11 cellular contexts compared by ENCODE assay signal in the genomic region with DNA sequence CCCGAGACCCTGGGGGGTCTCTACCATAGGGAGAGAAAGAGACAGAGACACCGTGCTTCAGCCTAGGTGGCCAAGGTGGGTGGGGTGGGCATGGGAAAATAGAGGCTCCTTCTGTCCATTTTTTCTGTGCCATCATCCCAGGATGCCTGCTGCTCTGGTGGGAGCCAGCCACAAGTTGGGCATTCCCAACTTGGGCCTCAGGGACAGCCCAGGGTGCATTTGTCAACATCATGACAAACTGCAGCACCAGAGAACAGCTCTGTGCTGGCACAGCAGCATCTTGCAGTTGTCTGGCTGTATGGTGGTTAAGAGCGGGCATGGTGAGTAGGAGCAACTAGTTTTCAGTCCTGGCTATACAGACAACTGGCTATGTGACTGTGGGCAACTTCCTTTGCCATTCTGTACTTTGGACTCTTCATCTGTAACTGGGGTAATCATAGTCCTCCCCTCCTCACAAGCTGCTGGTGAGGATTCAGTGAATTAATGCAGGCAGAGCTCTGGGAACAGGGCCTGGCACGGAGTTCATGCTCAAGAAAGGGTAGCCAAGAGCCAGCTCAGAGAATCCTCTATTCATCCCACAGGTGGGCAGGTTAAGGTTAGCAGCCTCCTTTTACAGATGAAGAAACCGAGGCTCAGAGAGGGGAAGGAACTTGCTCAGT.
DNase-seq lines count a peak whose midpoint lies in the region; ATAC-seq, FAIRE-seq and TF ChIP-seq lines count a peak whose summit lies in the region.
"Had no signal": no experiment of that assay in that cellular context is flagged by ENCODE, and none has a peak within 500 bp of the region (broad histone marks: within the 10 kb centered on the region; RNA-seq: fewer than 3 reads in every experiment).

No MANE protein-coding gene starts in this region.

- H2AK5ac ChIP-seq in IMR-90 (ENCODE audit: low read depth, low read length) = peak overlapping the region; percentile 76; the same call in 1 of the 2 replicates

- DNase-seq in IMR-90 = no peak
- no peak for DNase-seq in K562 (ENCODE audit: extremely low read depth in 1 of 4, low spot score in 3 of 4)
- no peak for DNase-seq in lung (ENCODE audit: low spot score)
- DNase-seq in spleen = peak; percentile 41
- no peak for DNase-seq in SIG-M5 (lab: John Stamatoyannopoulos, UW)
- DNase-seq in NCI-H2171 (lab: John Stamatoyannopoulos, UW) = no peak
- no peak for DNase-seq in NCI-H82 treated with DMSO at 0.1 percent for 48 hours (lab: John Stamatoyannopoulos, UW; ENCODE audit: unreplicated experiment)
- no peak for DNase-seq in PC-3
- DNase-seq: activated CD4-positive, alpha-beta T cell treated with anti-CD3 and anti-CD28 coated beads for 4 hours; NCI-H187 treated with DMSO at 0.1 percent for 48 hours had no signal

- CTCF ChIA-PET in IMR-90 (lab: Yijun Ruan, JAX) (interaction anchor here (0.5 kb wide), 1 partner anchor 119 kb away, joined by 3 read pairs; no protein-coding TSS in a partner anchor), K562 (lab: Yijun Ruan, JAX; ENCODE audit: low intra/inter-chr PET ratio) (no interaction called here), PC-3 (lab: Charles Lee) (no interaction called here)

- peak overlapping the region; percentile 74 for H4K5ac ChIP-seq in IMR-90 (ENCODE audit: low read depth, low read length)

- H3K36me3 ChIP-seq in IMR-90 (ENCODE audit: control insufficient read depth, insufficient read depth, low read length) (no peaks in the 10 kb centered on the region), K562 (ENCODE audit: control insufficient read depth, insufficient read depth, low read length) (no peaks in the 10 kb centered on the region), lung (ENCODE audit: control insufficient read depth in 2 of 2, insufficient read depth in 2 of 2, low read length in 2 of 2) (no peaks in the 10 kb centered on the region), spleen (peaks cover 0 to 18% (median 0%) of the 10 kb centered on the region in 6 donors), PC-3 (ENCODE audit: low read depth, low read length) (no peaks in the 10 kb centered on the region)

- H3K23ac ChIP-seq in IMR-90 (ENCODE audit: low read depth, low read length) = peak overlapping the region; percentile 19; the same call in 1 of the 2 replicates

- dilution Hi-C loops in IMR-90 (cut with HindIII; ENCODE audit: low sequenced_read_pairs, unreplicated experiment) = no loop called here

- TF ChIP-seq RAD21 in IMR-90 (IDR thresholded peaks at IDR 0.05; ENCODE audit: low read length) = no peak
- TF ChIP-seq RAD21 in K562 (CRISPR knock-in tag; conservative IDR thresholded peaks at IDR 0.05 in 1 of 2, IDR thresholded peaks at IDR 0.05 in 1 of 2) = no peak

- H3K4me2 ChIP-seq in IMR-90 (ENCODE audit: low read depth, low read length) = no peak overlapping the region; the same call in 1 of the 2 replicates
- H3K4me2 ChIP-seq in K562 (ENCODE audit: insufficient read depth, low read length) = no peak overlapping the region
- H3K4me2 ChIP-seq in PC-3 (ENCODE audit: low read length) = no peak overlapping the region

- BruUV-seq in IMR-90 (replicated peaks; lab: Mats Ljungman, UMichigan) (no TSS peak), K562 (replicated peaks; lab: Mats Ljungman, UMichigan) (no TSS peak), PC-3 (replicated peaks; lab: Mats Ljungman, UMichigan) (no TSS peak)

- peak overlapping the region; percentile 11; the same call in 1 of the 2 replicates for H3K14ac ChIP-seq in IMR-90 (replicated peaks; ENCODE audit: low read depth, low read length)

- ATAC-seq in IMR-90 (ENCODE audit: low read depth) = no peak
- no peak for ATAC-seq in K562
- ATAC-seq in lung (ENCODE audit: insufficient read depth, low FRiP score) = no peak
- ATAC-seq in PC-3 = no peak

- no peak overlapping the region for H3K56ac ChIP-seq in IMR-90 (ENCODE audit: extremely low read depth, insufficient read depth, low read length)

- no peaks in the 10 kb centered on the region for H3F3A ChIP-seq in PC-3 (ENCODE audit: low read length, unreplicated experiment)

- H2BK120ac ChIP-seq in IMR-90 (ENCODE audit: low read depth, low read length) = peak overlapping the region; percentile 30

- H2BK15ac ChIP-seq in IMR-90 (ENCODE audit: low read depth, low read length) = peak overlapping the region; percentile 76; the same call in 1 of the 3 replicates

- H3K4me3 ChIP-seq in IMR-90 (ENCODE audit: insufficient read depth, low read depth, low read length) (no peak overlapping the region), K562 (no peak overlapping the region), lung (no peak overlapping the region), spleen (no peak overlapping the region), PC-3 (ENCODE audit: low read length) (no peak overlapping the region)

- H3K9me1 ChIP-seq in IMR-90 (ENCODE audit: insufficient read depth, low read length) (peaks cover 24% of the 10 kb centered on the region), K562 (ENCODE audit: control insufficient read depth, insufficient read depth, low read length) (no peaks in the 10 kb centered on the region)

- no peak for TF ChIP-seq EP300 in K562 (IDR thresholded peaks at IDR 0.05; ENCODE audit: low read length)

- peaks cover 4% of the 10 kb centered on the region; the same call in 1 of the 2 replicates for H4K20me1 ChIP-seq in IMR-90 (ENCODE audit: insufficient read depth, low read length)
- no peaks in the 10 kb centered on the region for H4K20me1 ChIP-seq in K562 (replicated peaks; ENCODE audit: control insufficient read depth, insufficient read depth, low read length)
- no peaks in the 10 kb centered on the region for H4K20me1 ChIP-seq in PC-3 (ENCODE audit: low read length)

- H3K27me3 ChIP-seq in IMR-90 (ENCODE audit: control insufficient read depth, insufficient read depth, low read length) (no peaks in the 10 kb centered on the region), K562 (ENCODE audit: control insufficient read depth in 2 of 2, insufficient read depth in 2 of 2, low read length in 2 of 2) (peaks cover 0 to 36% of the 10 kb centered on the region in 2 experiments; a peak in 3 of 5 replicates), lung (ENCODE audit: control insufficient read depth, insufficient read depth) (no peaks in the 10 kb centered on the region), spleen (replicated peaks in 1 of 7) (no peaks in the 10 kb centered on the region), PC-3 (ENCODE audit: low read length) (no peaks in the 10 kb centered on the region)

- peaks cover 6 to 38% of the 10 kb centered on the region in 2 experiments; a peak in 3 of 4 replicates for H3K79me1 ChIP-seq in IMR-90 (ENCODE audit: low read depth in 1 of 2, low read length in 2 of 2)

- H3K4me1 ChIP-seq in IMR-90 (ENCODE audit: control insufficient read depth, insufficient read depth, low read length) (peaks cover 31% of the 10 kb centered on the region), K562 (replicated peaks in 1 of 2; ENCODE audit: control insufficient read depth in 2 of 2, insufficient read depth in 2 of 2, low read length in 2 of 2) (peaks cover 17% of the 10 kb centered on the region in 2 experiments), lung (ENCODE audit: control insufficient read depth in 2 of 2, insufficient read depth in 2 of 2, low read length in 2 of 2) (peaks cover 15 to 38% of the 10 kb centered on the region in 2 donors), spleen (peaks cover 0 to 97% (median 59%) of the 10 kb centered on the region in 6 donors), PC-3 (ENCODE audit: insufficient read depth, low read length) (no peaks in the 10 kb centered on the region)

- H2BK20ac ChIP-seq in IMR-90 (ENCODE audit: low read depth, low read length) = peak overlapping the region; percentile 5; the same call in 1 of the 2 replicates

- POLR2A ChIA-PET in IMR-90 (lab: Charles Lee; ENCODE audit: unreplicated experiment) = no interaction called here
- POLR2A ChIA-PET in K562 (lab: Yijun Ruan, JAX) = no interaction called here
- POLR2A ChIA-PET in PC-3 (lab: Charles Lee; ENCODE audit: unreplicated experiment) = interaction anchor here (0.7 kb wide), 1 partner anchor 12 kb away, joined by 3 read pairs; no protein-coding TSS in a partner anchor

- H2AFZ ChIP-seq in IMR-90 (replicated peaks; ENCODE audit: low read length, poor library complexity) = peak overlapping the region; percentile 92
- H2AFZ ChIP-seq in K562 (ENCODE audit: low read depth, low read length) = no peak overlapping the region
- no peak overlapping the region for H2AFZ ChIP-seq in PC-3 (ENCODE audit: low read length)

- no peak for TF ChIP-seq CTCF in IMR-90 (conservative IDR thresholded peaks at IDR 0.05; ENCODE audit: low read depth, low read length)
- no peak for TF ChIP-seq CTCF in K562 (IDR thresholded peaks at IDR 0.05 in 2 of 3, conservative IDR thresholded peaks at IDR 0.05 in 1 of 3; ENCODE audit: insufficient read depth in 2 of 3, low read depth in 1 of 3, low read length in 3 of 3)
- TF ChIP-seq CTCF in lung (IDR thresholded peaks at IDR 0.05; ENCODE audit: control extremely low read depth, extremely low read depth) = no peak
- TF ChIP-seq CTCF in spleen (IDR thresholded peaks at IDR 0.05 in 8 of 11, conservative IDR thresholded peaks at IDR 0.05 in 3 of 11) = no peak
- no peak for TF ChIP-seq CTCF in PC-3 (conservative IDR thresholded peaks at IDR 0.05; ENCODE audit: low read depth, low read length)

- H3K9me3 ChIP-seq in IMR-90 (ENCODE audit: control insufficient read depth, insufficient read depth, low read length) (no peaks in the 10 kb centered on the region), K562 (replicated peaks; ENCODE audit: control insufficient read depth, insufficient read depth, low read depth, low read length) (no peaks in the 10 kb centered on the region), lung (ENCODE audit: control insufficient read depth in 2 of 2, insufficient read depth in 1 of 2, low read length in 1 of 2) (no peaks in the 10 kb centered on the region), spleen (no peaks in the 10 kb centered on the region), PC-3 (ENCODE audit: low read length) (no peaks in the 10 kb centered on the region)

- WGBS in IMR-90 (ENCODE audit: extremely low coverage in 2 of 2, insufficient read length in 1 of 2), 2 experiments = 80% methylated on average over 1 of the region's 5 CpGs; no CpG with 5 or more reads in 1 of the 2 experiments
- 34% methylated on average over 5 of the region's 5 CpGs for WGBS in K562 (ENCODE audit: insufficient coverage, low coverage, missing lambda C conversion rate)
- WGBS in lung, 2 donors = 85% methylated on average over 5 of the region's 5 CpGs
- WGBS in spleen, 5 donors = 80 to 88% (median 87%) methylated on average over 5 of the region's 5 CpGs

- H3K4ac ChIP-seq in IMR-90 (ENCODE audit: low read depth, low read length) = peak overlapping the region; percentile 48

- H3K18ac ChIP-seq in IMR-90 (ENCODE audit: low read depth, low read length) = peak overlapping the region; percentile 43

- TF ChIP-seq POLR2A in IMR-90 (IDR thresholded peaks at IDR 0.05; ENCODE audit: low read depth, low read length) = no peak
- no peak for TF ChIP-seq POLR2A in K562 (conservative IDR thresholded peaks at IDR 0.05)
- no peak for TF ChIP-seq POLR2A in spleen (IDR thresholded peaks at IDR 0.05)

- in situ Hi-C loops in IMR-90 (cut with MboI; ENCODE audit: low sequenced_read_pairs) (no loop called here), K562 (cut with MboI) (no loop called here)

- H4K8ac ChIP-seq in IMR-90 (ENCODE audit: low read depth in 2 of 2, low read length in 2 of 2) = peak overlapping the region; percentile 60 to 69; a peak in 2 of 4 replicates

- FAIRE-seq in K562 (lab: Jason Lieb, UNC) = no peak
- FAIRE-seq: kidney had no signal

- H3K27ac ChIP-seq in IMR-90 (ENCODE audit: insufficient read depth, low read length) = no peak overlapping the region
- H3K27ac ChIP-seq in K562 (ENCODE audit: extremely low read depth, low read depth, low read length) = no peak overlapping the region
- peak overlapping the region; percentile 81 to 96 for H3K27ac ChIP-seq in lung (ENCODE audit: low read depth in 1 of 2, low read length in 1 of 2)
- peak overlapping the region in 7 of 8 donors; percentile 74 to 89 (median 82) for H3K27ac ChIP-seq in spleen
- H3K27ac ChIP-seq in PC-3 (ENCODE audit: low read length) = no peak overlapping the region

- no peaks in the 10 kb centered on the region for H3K9me2 ChIP-seq in PC-3 (replicated peaks; ENCODE audit: low read length)

- intact Hi-C loops in IMR-90 (cut with micrococcal nuclease) = no loop called here
- intact Hi-C loops in K562 (cut with micrococcal nuclease) = loop anchor here (2.0 kb wide), 1 partner anchor 23 kb away; no protein-coding TSS in a partner anchor
- intact Hi-C loops in spleen (cut with DNase I; ENCODE audit: low total_unique reads) = no loop called here
- intact Hi-C loops in PC-3 (cut with micrococcal nuclease) = no loop called here

- peak overlapping the region; percentile 96 for H2AK9ac ChIP-seq in IMR-90 (replicated peaks; ENCODE audit: low read depth, low read length, poor library complexity)

- 0 out of 2 replicates have a peak overlapping the region, but pooled peaks have one; percentile 15 for H3K9ac ChIP-seq in IMR-90 (ENCODE audit: low read depth, low read length)
- H3K9ac ChIP-seq in K562 (ENCODE audit: insufficient read depth in 1 of 2, low read depth in 2 of 2, low read length in 2 of 2) = no peak overlapping the region
- H3K9ac ChIP-seq in PC-3 (ENCODE audit: low read length) = no peak overlapping the region

- peak overlapping the region; percentile 61 for H4K91ac ChIP-seq in IMR-90 (ENCODE audit: insufficient read depth, low read depth, low read length)

- H3K79me2 ChIP-seq in K562 (ENCODE audit: control insufficient read depth, insufficient read depth, low read length) = no peaks in the 10 kb centered on the region
- no peaks in the 10 kb centered on the region for H3K79me2 ChIP-seq in PC-3 (ENCODE audit: low read length)

- H2BK5ac ChIP-seq in IMR-90 (ENCODE audit: low read depth, low read length, poor library complexity, severe bottlenecking) = peak overlapping the region; percentile 86

Comparison
In these comparisons a context has a peak if more than half of its experiments do, and no peak if none do; other contexts are left out.
1. H3K27ac ChIP-seq: peak in lung (2 of 2) and spleen (7 of 8); none in IMR-90 (single experiment), K562 (single experiment) and PC-3 (single experiment).